ENCODE assay signal across 8 cellular contexts in genomic region chr3:71875461-71875947, GRCh38.
DNase-seq lines count a peak whose midpoint lies in the region; ATAC-seq lines count a peak whose summit lies in the region.

No MANE protein-coding gene starts in this region.

- peaks cover 21% of the 10 kb centered on the region for H3K4me1 Mint-ChIP-seq in activated CD8-positive, alpha-beta T cell treated with anti-CD3 and anti-CD28 coated beads, Interleukin-2, amount 10 ng/mL, durations not matched to agents 7 days and 5 days (ENCODE audit: low read depth)

- no peaks in the 10 kb centered on the region for H3K9me3 Mint-ChIP-seq in activated CD8-positive, alpha-beta T cell treated with anti-CD3 and anti-CD28 coated beads, Interleukin-2, amount 10 ng/mL, durations not matched to agents 7 days and 5 days (ENCODE audit: insufficient read depth)

- POLR2A ChIA-PET in activated CD8-positive, alpha-beta T cell treated with anti-CD3 and anti-CD28 coated beads, Interleukin-2, amount 10 ng/mL, durations not matched to agents 7 days and 5 days (lab: Charles Lee), result no interaction called here

- ATAC-seq in GM19324 (IDR thresholded peaks at IDR 0.05; ENCODE audit: low FRiP score, unreplicated experiment), result peak; percentile 96
- peak; percentile 98 for ATAC-seq in HG03354 (IDR thresholded peaks at IDR 0.05; ENCODE audit: poor library complexity, severe bottlenecking, unreplicated experiment)
- peak; percentile 95 for ATAC-seq in activated CD8-positive, alpha-beta T cell treated with anti-CD3 and anti-CD28 coated beads, Interleukin-2, amount 10 ng/mL, durations not matched to agents 7 days and 5 days

- CTCF ChIA-PET in activated CD8-positive, alpha-beta T cell treated with anti-CD3 and anti-CD28 coated beads, Interleukin-2, amount 10 ng/mL, durations not matched to agents 7 days and 5 days (lab: Charles Lee), result interaction anchor here (0.6 to 5.3 kb wide), 38 partner anchors 10 to 1210 kb away, joined by 3 to 82 read pairs (median 4); partner anchors contain the start of gene SHQ1

- DNase-seq in CD1c-positive myeloid dendritic cell (ENCODE audit: extremely low spot score), result peak; percentile 75
- DNase-seq in NCI-H69 (lab: John Stamatoyannopoulos, UW), result peak; percentile 83
- peak; percentile 83 for DNase-seq in activated CD8-positive, alpha-beta T cell treated with anti-CD3 and anti-CD28 coated beads, Interleukin-2, amount 10 ng/mL, durations not matched to agents 7 days and 5 days
- DNase-seq in effector CD4-positive, alpha-beta T cell, result peak; percentile 56
- peak; percentile 91 for DNase-seq in medulla oblongata (ENCODE audit: extremely low spot score)
- DNase-seq in stimulated activated CD8-positive, alpha-beta memory T cell treated with anti-CD3 and anti-CD28 coated beads, Interleukin-15, amount 100 ng/mL, for 24 hours (ENCODE audit: low read depth), result peak; percentile 44

- H3K36me3 Mint-ChIP-seq in activated CD8-positive, alpha-beta T cell treated with anti-CD3 and anti-CD28 coated beads, Interleukin-2, amount 10 ng/mL, durations not matched to agents 7 days and 5 days (ENCODE audit: low read depth), result no peaks in the 10 kb centered on the region

- H3K27me3 Mint-ChIP-seq in activated CD8-positive, alpha-beta T cell treated with anti-CD3 and anti-CD28 coated beads, Interleukin-2, amount 10 ng/mL, durations not matched to agents 7 days and 5 days (ENCODE audit: low read depth), result peaks cover under 1% of the 10 kb centered on the region

- no peak overlapping the region for H3K27ac Mint-ChIP-seq in activated CD8-positive, alpha-beta T cell treated with anti-CD3 and anti-CD28 coated beads, Interleukin-2, amount 10 ng/mL, durations not matched to agents 7 days and 5 days

- H3K4me3 Mint-ChIP-seq in activated CD8-positive, alpha-beta T cell treated with anti-CD3 and anti-CD28 coated beads, Interleukin-2, amount 10 ng/mL, durations not matched to agents 7 days and 5 days, result no peak overlapping the region

Comparison
In these comparisons a context has a peak if more than half of its experiments do, and no peak if none do; other contexts are left out.
1. Peak in every context shown above with its lines: DNase-seq and ATAC-seq.